ENCODE assay signal across 1 cellular context in the genomic region with DNA sequence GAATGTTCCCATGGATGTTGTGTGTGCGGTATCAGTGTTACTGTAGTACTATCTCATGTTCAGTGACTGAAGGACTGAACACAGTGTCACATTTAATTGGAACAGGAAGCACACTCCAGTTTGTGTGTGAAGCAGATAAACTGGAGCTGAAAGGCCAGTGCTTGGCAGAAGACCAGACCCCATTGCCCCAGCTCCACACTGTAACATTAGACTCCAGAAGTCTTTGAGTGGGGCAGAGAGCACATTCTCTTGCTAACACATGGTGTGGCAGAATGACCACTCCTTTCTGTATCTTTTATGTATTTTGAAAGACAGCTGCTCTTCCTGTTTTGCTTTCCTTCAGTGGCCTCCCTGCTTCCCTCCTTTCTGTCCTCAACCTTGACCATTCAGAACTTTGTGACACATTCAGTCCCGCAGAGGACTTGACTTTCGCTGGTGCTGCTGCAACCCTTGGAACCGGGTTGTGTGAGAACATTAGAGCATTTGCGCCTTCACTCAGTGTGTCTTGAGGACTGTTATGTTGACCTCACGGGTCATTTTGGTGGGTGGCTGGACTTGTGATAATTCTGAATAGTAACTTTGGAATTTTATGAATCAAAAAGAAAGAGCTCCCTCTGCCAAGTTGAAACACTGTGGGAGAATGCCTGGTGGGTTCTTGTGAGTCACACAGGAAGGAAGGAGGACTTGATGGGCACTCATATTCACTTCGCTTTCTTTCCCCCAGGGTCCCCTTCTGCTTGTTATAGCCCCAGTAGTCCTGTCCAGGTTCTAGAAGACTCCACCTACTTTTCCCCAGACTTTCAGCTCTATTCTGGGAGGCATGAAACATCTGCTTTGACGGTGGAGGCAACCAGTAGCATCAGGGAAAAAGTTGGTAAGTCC.
TF ChIP-seq lines count a peak whose summit lies in the region.

No MANE protein-coding gene starts in this region.

TF ChIP-seq in HEK293, 187 proteins besides CTCF, POLR2A, EP300 and RAD21 (continued from another document):
- TF ChIP-seq, protein P1, sequence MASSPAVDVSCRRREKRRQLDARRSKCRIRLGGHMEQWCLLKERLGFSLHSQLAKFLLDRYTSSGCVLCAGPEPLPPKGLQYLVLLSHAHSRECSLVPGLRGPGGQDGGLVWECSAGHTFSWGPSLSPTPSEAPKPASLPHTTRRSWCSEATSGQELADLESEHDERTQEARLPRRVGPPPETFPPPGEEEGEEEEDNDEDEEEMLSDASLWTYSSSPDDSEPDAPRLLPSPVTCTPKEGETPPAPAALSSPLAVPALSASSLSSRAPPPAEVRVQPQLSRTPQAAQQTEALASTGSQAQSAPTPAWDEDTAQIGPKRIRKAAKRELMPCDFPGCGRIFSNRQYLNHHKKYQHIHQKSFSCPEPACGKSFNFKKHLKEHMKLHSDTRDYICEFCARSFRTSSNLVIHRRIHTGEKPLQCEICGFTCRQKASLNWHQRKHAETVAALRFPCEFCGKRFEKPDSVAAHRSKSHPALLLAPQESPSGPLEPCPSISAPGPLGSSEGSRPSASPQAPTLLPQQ (tag by site-specific recombination; IDR thresholded peaks at IDR 0.05) = 0 out of 2 replicates have a peak, but pooled peaks have one; percentile 14
- no peak for TF ChIP-seq ZNF174 (tag by site-specific recombination; IDR thresholded peaks at IDR 0.05)
